1 cellular context compared by ENCODE assay signal in the genomic region with DNA sequence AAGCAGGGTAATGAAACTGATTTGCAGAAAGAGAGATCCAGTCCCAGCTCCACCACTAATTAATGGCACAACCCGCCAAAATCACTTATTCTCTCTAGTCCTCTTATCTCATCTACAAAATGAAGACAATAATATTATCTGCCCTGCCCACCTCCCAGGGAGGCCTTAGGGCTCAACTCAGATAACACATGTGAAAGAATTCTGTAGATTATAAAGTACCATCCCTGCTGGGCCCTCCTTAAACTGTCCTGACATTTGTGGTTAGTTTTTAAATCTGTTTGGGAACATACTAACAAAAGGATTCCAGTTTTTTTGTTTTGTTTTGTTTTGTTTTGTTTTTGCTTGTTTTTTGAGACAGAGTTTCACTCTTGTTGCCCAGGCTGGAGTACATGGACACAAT.
TF ChIP-seq lines count a peak whose summit lies in the region.

No MANE protein-coding gene starts in this region.

TF ChIP-seq in IMR-90, 13 proteins besides CTCF, POLR2A, EP300 and RAD21:
- no peak for TF ChIP-seq SMC3 (IDR thresholded peaks at IDR 0.05; ENCODE audit: low read depth, low read length)
